In the genomic region with DNA sequence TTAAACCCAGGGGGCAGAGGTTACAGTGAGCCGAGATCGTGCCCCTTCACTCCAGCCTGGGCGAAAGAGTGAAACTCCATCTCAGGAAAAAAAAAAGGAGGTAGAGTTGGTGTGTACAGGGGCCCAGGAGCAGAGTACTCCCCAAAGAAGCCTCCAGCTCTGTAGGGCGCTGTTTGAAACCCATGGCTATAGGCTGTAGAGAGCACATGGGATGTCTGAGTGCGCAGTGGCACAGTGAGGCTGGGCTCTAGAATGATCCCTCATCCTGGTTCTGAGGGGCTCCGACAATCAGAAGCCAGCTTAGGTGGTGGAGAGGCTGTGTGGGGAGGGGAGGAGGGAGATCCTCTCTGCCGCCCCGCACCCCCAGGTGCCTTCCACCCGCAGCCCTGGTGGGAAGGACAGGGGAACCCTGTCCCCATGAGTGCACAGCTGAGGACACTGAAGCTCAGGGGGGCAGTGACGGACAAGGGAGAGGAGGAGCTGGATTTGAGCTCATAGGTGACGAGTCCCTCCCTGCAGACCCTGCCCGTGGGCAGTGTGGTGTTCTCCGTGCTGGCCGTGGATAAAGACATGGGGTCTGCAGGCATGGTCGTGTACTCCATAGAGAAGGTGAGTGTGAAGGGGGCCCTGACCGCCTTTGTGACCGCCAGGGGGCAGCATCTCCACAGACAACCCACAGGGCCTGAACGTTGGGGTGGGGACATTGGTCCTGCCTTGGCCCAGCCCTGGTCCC, we compare ENCODE assay signal across 7 cellular contexts. TPM values are rescaled to one million over a fixed set of nuclear protein-coding genes. Genes with fewer than 3 reads are reported as not detected.
A peak's percentile ranks its signal among the peaks of the same experiment; 100 is the strongest.
DNase-seq lines count a peak whose midpoint lies in the region; ATAC-seq and TF ChIP-seq lines count a peak whose summit lies in the region.

No MANE protein-coding gene starts in this region.

- peak; percentile 71 for DNase-seq in GM12865 (ENCODE audit: low read depth)
- peak; percentile 57 to 79 for DNase-seq in SJCRH30
- peak; percentile 81 for DNase-seq in activated naive CD4-positive, alpha-beta T cell treated with Interleukin-2 at 50 U/mL for 16 hours
- DNase-seq in Right ventricle myocardium inferior (ENCODE audit: missing footprints): peak; percentile 84
- peak; percentile 29 for DNase-seq in prostate gland (ENCODE audit: low spot score)
- DNase-seq in vagina (ENCODE audit: extremely low spot score in 2 of 2): no peak

- H3K4me1 ChIP-seq in SJCRH30 (no peaks in the 10 kb centered on the region), prostate gland (replicated peaks) (no peaks in the 10 kb centered on the region), vagina (no peaks in the 10 kb centered on the region)

- TF ChIP-seq CTCF in GM12865 (IDR thresholded peaks at IDR 0.05; ENCODE audit: insufficient read depth, low read depth, low read length, missing control alignments): peak; percentile 91
- peak; percentile 54 to 66 (median 54) for TF ChIP-seq CTCF in prostate gland (IDR thresholded peaks at IDR 0.05)
- TF ChIP-seq CTCF in vagina (IDR thresholded peaks at IDR 0.05): peak; percentile 45 to 59 (median 50)

- H3K9me3 ChIP-seq in SJCRH30 (replicated peaks) (no peaks in the 10 kb centered on the region), prostate gland (no peaks in the 10 kb centered on the region), vagina (no peaks in the 10 kb centered on the region)

- no peak overlapping the region for H3K27ac ChIP-seq in SJCRH30
- no peak overlapping the region for H3K27ac ChIP-seq in prostate gland
- H3K27ac ChIP-seq in vagina: no peak overlapping the region

- H3K36me3 ChIP-seq in SJCRH30: no peaks in the 10 kb centered on the region
- H3K36me3 ChIP-seq in prostate gland: no peaks in the 10 kb centered on the region
- no peaks in the 10 kb centered on the region for H3K36me3 ChIP-seq in vagina

- H3K4me3 ChIP-seq in GM12865 (ENCODE audit: low read depth, low read length) (no peak overlapping the region), SJCRH30 (no peak overlapping the region), prostate gland (no peak overlapping the region), vagina (no peak overlapping the region)

- 38% methylated on average over 18 of the region's 18 CpGs for WGBS in prostate gland

- H3K27me3 ChIP-seq in SJCRH30: no peaks in the 10 kb centered on the region
- no peaks in the 10 kb centered on the region for H3K27me3 ChIP-seq in prostate gland (replicated peaks; ENCODE audit: insufficient read depth)
- no peaks in the 10 kb centered on the region for H3K27me3 ChIP-seq in vagina

- intact Hi-C loops in Right ventricle myocardium inferior (cut with DNase I) (loop anchor here (1.0 kb wide), 1 partner anchor 74 kb away; a partner anchor contains a TSS), prostate gland (cut with DNase I) (loop anchor here (10.0 kb wide), 1 partner anchor 159 kb away; a partner anchor contains a TSS), vagina (cut with DNase I) (no loop called here)

- TF ChIP-seq POLR2A in prostate gland (IDR thresholded peaks at IDR 0.05) (no peak), vagina (IDR thresholded peaks at IDR 0.05) (no peak)

- ATAC-seq in HG02938 (IDR thresholded peaks at IDR 0.05; ENCODE audit: unreplicated experiment) (peak; percentile 56), Right ventricle myocardium inferior (peak; percentile 82)

RNA-seq across cellular contexts. Expression of a gene that starts 24.6 kb away (rescaled TPM):
- total RNA-seq in SJCRH30 (2014; rRNA removed; shearing (Covaris generic)): not detected in 2 replicates
- total RNA-seq in Right ventricle myocardium inferior (0.19 TPM), prostate gland (1 to 10 TPM in 1 of 2 donors, not detected in 1; 1.1 TPM), vagina (not detected)

RNA-seq across cellular contexts. Expression of a gene that starts 36.2 kb away (rescaled TPM):
- total RNA-seq in SJCRH30 (2014; rRNA removed; shearing (Covaris generic)): 6.5 and 6.9 TPM in 2 replicates
- total RNA-seq in Right ventricle myocardium inferior: 0.41 TPM
- 1 to 10 TPM in 1 of 2 donors, under 1 TPM in 1; 0.14 to 6.6 TPM for total RNA-seq in prostate gland
- total RNA-seq in vagina: 0.49 TPM

RNA-seq across cellular contexts. Expression of a gene that starts 36.5 kb away (rescaled TPM):
- total RNA-seq in SJCRH30 (2014; rRNA removed; shearing (Covaris generic)): 24.2 and 29.0 TPM in 2 replicates
- total RNA-seq in Right ventricle myocardium inferior: 25.5 TPM
- 10 to 100 TPM; 26.4 to 43.3 TPM for total RNA-seq in prostate gland
- total RNA-seq in vagina: 24.6 TPM

RNA-seq across cellular contexts. Expression of a gene that starts 56.6 kb away (rescaled TPM):
- total RNA-seq in SJCRH30 (2014; rRNA removed; shearing (Covaris generic)): not detected in 2 replicates
- total RNA-seq in Right ventricle myocardium inferior: not detected
- total RNA-seq in prostate gland: not detected
- total RNA-seq in vagina: not detected

RNA-seq across cellular contexts. Expression of a gene that starts 56.7 kb away (rescaled TPM):
- not detected in 2 replicates for total RNA-seq in SJCRH30 (2014; rRNA removed; shearing (Covaris generic))
- total RNA-seq in Right ventricle myocardium inferior (not detected), prostate gland (1 to 10 TPM in 1 of 2 donors, not detected in 1; 1.6 TPM), vagina (not detected)

Comparison
In these comparisons a context has a peak if more than half of its experiments do, and no peak if none do; other contexts are left out.
1. DNase-seq: peak in GM12865 (single experiment), SJCRH30 (2 of 2), activated naive CD4-positive, alpha-beta T cell treated with Interleukin-2 at 50 U/mL for 16 hours (single experiment), Right ventricle myocardium inferior (single experiment) and prostate gland (single experiment); none in vagina (0 of 2).
2. Peak in every context shown above with its lines, with median percentiles within 50 percentile points of each other: CTCF ChIP-seq.